ENCODE assay signal across 15 cellular contexts in the genomic region with DNA sequence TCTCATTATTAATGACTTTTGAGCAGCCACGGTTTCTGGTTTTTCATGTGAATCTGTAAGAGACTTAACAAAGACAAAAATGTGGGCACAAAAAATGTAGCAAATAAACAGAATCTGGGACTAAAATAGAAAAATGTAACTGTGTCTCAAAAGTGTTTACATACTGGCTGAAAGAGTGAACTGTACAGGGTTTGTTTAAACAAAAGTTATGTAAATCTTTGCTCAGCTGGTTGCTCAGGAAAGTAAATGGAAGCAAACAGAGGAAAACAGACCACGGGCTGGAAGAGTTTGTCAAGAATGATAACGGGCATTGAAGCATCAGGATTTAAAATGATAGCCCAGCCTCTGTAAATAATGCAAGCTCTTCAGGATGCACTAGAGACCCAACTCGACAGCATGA.
DNase-seq lines count a peak whose midpoint lies in the region; ATAC-seq and TF ChIP-seq lines count a peak whose summit lies in the region.
"Had no signal": no experiment of that assay in that cellular context is flagged by ENCODE, and none has a peak within 500 bp of the region (broad histone marks: within the 10 kb centered on the region; RNA-seq: fewer than 3 reads in every experiment).

No MANE protein-coding gene starts in this region.

- no peaks in the 10 kb centered on the region for H4K20me1 ChIP-seq in hepatocyte (ENCODE audit: insufficient read depth, poor library complexity, severe bottlenecking)
- H4K20me1 ChIP-seq in smooth muscle cell (ENCODE audit: low read depth) = no peaks in the 10 kb centered on the region
- H4K20me1 ChIP-seq: BLaER1 had no signal

- TF ChIP-seq CTCF in hepatocyte (IDR thresholded peaks at IDR 0.05; ENCODE audit: poor library complexity) = no peak
- TF ChIP-seq CTCF in smooth muscle cell (IDR thresholded peaks at IDR 0.05; ENCODE audit: borderline replicate concordance, insufficient read depth, poor library complexity, severe bottlenecking) = no peak
- no peak for TF ChIP-seq CTCF in coronary artery (IDR thresholded peaks at IDR 0.05)

- H3K27me3 ChIP-seq in hepatocyte (no peaks in the 10 kb centered on the region), smooth muscle cell (ENCODE audit: low read depth) (no peaks in the 10 kb centered on the region)
- H3K27me3 ChIP-seq: BLaER1 had no signal

- no peaks in the 10 kb centered on the region for H3K9me3 ChIP-seq in hepatocyte (ENCODE audit: low read depth)
- no peaks in the 10 kb centered on the region for H3K9me3 ChIP-seq in smooth muscle cell (replicated peaks; ENCODE audit: low read depth)
- H3K9me3 ChIP-seq: BLaER1 had no signal

- H3K27ac ChIP-seq in hepatocyte (no peak overlapping the region), smooth muscle cell (ENCODE audit: low read depth) (no peak overlapping the region), coronary artery (no peak overlapping the region)
- H3K27ac ChIP-seq: 22Rv1, BLaER1 had no signal

- no peaks in the 10 kb centered on the region for H3K36me3 ChIP-seq in hepatocyte (replicated peaks; ENCODE audit: insufficient read depth, low read depth)
- no peaks in the 10 kb centered on the region for H3K36me3 ChIP-seq in smooth muscle cell (ENCODE audit: low read depth)
- H3K36me3 ChIP-seq: BLaER1 had no signal

- no peaks in the 10 kb centered on the region for H3K79me2 ChIP-seq in hepatocyte
- H3K79me2 ChIP-seq in smooth muscle cell (ENCODE audit: low read depth) = no peaks in the 10 kb centered on the region

- no peaks in the 10 kb centered on the region for H3K4me1 ChIP-seq in hepatocyte (ENCODE audit: insufficient read depth)
- H3K4me1 ChIP-seq in smooth muscle cell (ENCODE audit: low read depth) = no peaks in the 10 kb centered on the region
- H3K4me1 ChIP-seq: BLaER1 had no signal

- H2AFZ ChIP-seq in hepatocyte = no peak overlapping the region
- peak overlapping the region; percentile 50 for H2AFZ ChIP-seq in smooth muscle cell (ENCODE audit: low read depth)

- H3K4me3 ChIP-seq in hepatocyte (no peak overlapping the region), smooth muscle cell (no peak overlapping the region), coronary artery (no peak overlapping the region)
- H3K4me3 ChIP-seq: BLaER1, K562 had no signal

- 28% methylated on average over 4 of the region's 4 CpGs for WGBS in hepatocyte (ENCODE audit: low lambda C conversion rate, missing lambda C conversion rate)
- 58% methylated on average over 4 of the region's 4 CpGs for WGBS in smooth muscle cell (ENCODE audit: low lambda C conversion rate)

- no peaks in the 10 kb centered on the region for H3K9me2 ChIP-seq in hepatocyte (replicated peaks; ENCODE audit: insufficient read depth)

- no peak overlapping the region for H3K9ac ChIP-seq in smooth muscle cell (ENCODE audit: low read depth)
- H3K9ac ChIP-seq: BLaER1 had no signal

- H3K4me2 ChIP-seq in hepatocyte (peak overlapping the region; percentile 53), smooth muscle cell (no peak overlapping the region)
- H3K4me2 ChIP-seq: BLaER1 had no signal

- no peak for ATAC-seq in HG03378 (IDR thresholded peaks at IDR 0.05; ENCODE audit: unreplicated experiment)
- ATAC-seq: K562, T-helper 17 cell had no signal

- DNase-seq in NCI-H1092 treated with DMSO at 0.1 percent for 48 hours (lab: John Stamatoyannopoulos, UW) = peak; percentile 39
- no peak for DNase-seq in NCI-H1092 (lab: John Stamatoyannopoulos, UW)
- DNase-seq in NCI-H748 (lab: John Stamatoyannopoulos, UW; ENCODE audit: unreplicated experiment) = peak; percentile 56
- no peak for DNase-seq in hepatocyte (ENCODE audit: low spot score)
- DNase-seq in smooth muscle cell (lab: John Stamatoyannopoulos, UW; ENCODE audit: unreplicated experiment) = no peak
- no peak for DNase-seq in coronary artery (ENCODE audit: low spot score)
- no peak for DNase-seq in mucosa of gallbladder (ENCODE audit: low spot score)
- DNase-seq: HCEC 1CT, NCI-H187 treated with DMSO at 0.1 percent for 48 hours, SIG-M5, T-helper 17 cell had no signal

- H3F3A ChIP-seq in smooth muscle cell (ENCODE audit: low read depth) = no peaks in the 10 kb centered on the region

Comparison
In these comparisons a context has a peak if more than half of its experiments do, and no peak if none do; other contexts are left out.
1. DNase-seq: peak in NCI-H1092 treated with DMSO at 0.1 percent for 48 hours (single experiment) and NCI-H748 (single experiment); none in NCI-H1092 (single experiment), hepatocyte (single experiment), smooth muscle cell (single experiment), coronary artery (single experiment) and mucosa of gallbladder (single experiment).